5 cellular contexts compared by ENCODE assay signal in genomic region chr1:5010656-5011055, GRCh38.
"Had no signal": no experiment of that assay in that cellular context is flagged by ENCODE, and none has a peak within 500 bp of the region (broad histone marks: within the 10 kb centered on the region; RNA-seq: fewer than 3 reads in every experiment).

No MANE protein-coding gene starts in this region.

- H3K4me3 ChIP-seq: GM23338, K562 had no signal

- DNase-seq: H9, HCEC 1CT, IMR-90 had no signal

- H3K27ac Mint-ChIP-seq: GM23338, H9 had no signal

- ATAC-seq: GM23338, K562 had no signal

- H3K4me1 Mint-ChIP-seq: GM23338, H9 had no signal

- H3K4me2 ChIP-seq: GM23338 had no signal

- H3K4me3 Mint-ChIP-seq: GM23338, H9 had no signal
